ENCODE assay signal across 11 cellular contexts in genomic region chr7:46754135-46754730, GRCh38.
A peak's percentile ranks its signal among the peaks of the same experiment; 100 is the strongest.
DNase-seq lines count a peak whose midpoint lies in the region; ATAC-seq and TF ChIP-seq lines count a peak whose summit lies in the region.
"Had no signal": no experiment of that assay in that cellular context is flagged by ENCODE, and none has a peak within 500 bp of the region (broad histone marks: within the 10 kb centered on the region; RNA-seq: fewer than 3 reads in every experiment).

No MANE protein-coding gene starts in this region.

- H3K27ac ChIP-seq in coronary artery: peak overlapping the region; percentile 48 to 80
- H3K27ac ChIP-seq in mesodermal cell (ENCODE audit: low read depth, low read length, severe bottlenecking): peak overlapping the region; percentile 60
- no peak overlapping the region for H3K27ac ChIP-seq in dorsolateral prefrontal cortex
- H3K27ac ChIP-seq: HL-60, testis had no signal

- H3K36me3 ChIP-seq in mesodermal cell (ENCODE audit: control insufficient read depth, insufficient read depth, low read length): no peaks in the 10 kb centered on the region

- no peaks in the 10 kb centered on the region for H3K27me3 ChIP-seq in dorsolateral prefrontal cortex
- H3K27me3 ChIP-seq: testis had no signal

- intact Hi-C loops in dorsolateral prefrontal cortex (cut with DNase I): no loop called here

- DNase-seq in A172 (ENCODE audit: low spot score): peak; percentile 72
- peak; percentile 89 for DNase-seq in NCI-H226
- no peak for DNase-seq in coronary artery (ENCODE audit: low spot score)
- DNase-seq in dorsolateral prefrontal cortex: no peak
- DNase-seq in NCI-H128 (lab: John Stamatoyannopoulos, UW; ENCODE audit: unreplicated experiment): no peak
- no peak for DNase-seq in T-helper 1 cell
- DNase-seq: NCI-H510A treated with DMSO at 0.1 percent for 48 hours, testis had no signal

- H3K4me1 ChIP-seq in mesodermal cell (ENCODE audit: control insufficient read depth, insufficient read depth, low read length, poor library complexity, severe bottlenecking): peaks cover 41% of the 10 kb centered on the region
- H3K4me1 ChIP-seq: testis had no signal

- H3K4me3 ChIP-seq in coronary artery (no peak overlapping the region), mesodermal cell (ENCODE audit: extremely low read depth, insufficient read depth, low read length, poor library complexity, severe bottlenecking) (no peak overlapping the region), dorsolateral prefrontal cortex (no peak overlapping the region)
- H3K4me3 ChIP-seq: testis had no signal

- no peaks in the 10 kb centered on the region for H3K9me3 ChIP-seq in mesodermal cell (ENCODE audit: control insufficient read depth, low read length)
- H3K9me3 ChIP-seq: testis had no signal

- ATAC-seq in GM21381 (IDR thresholded peaks at IDR 0.05; ENCODE audit: unreplicated experiment): no peak

- TF ChIP-seq CTCF in coronary artery (IDR thresholded peaks at IDR 0.05) (no peak), dorsolateral prefrontal cortex (IDR thresholded peaks at IDR 0.05 in 54 of 56, conservative IDR thresholded peaks at IDR 0.05 in 2 of 56; ENCODE audit: low read depth in 1 of 56, partially characterized antibody in 56 of 56) (no peak)

- 88 to 95% methylated on average over 2 of the region's 2 CpGs for WGBS in mesodermal cell (ENCODE audit: insufficient coverage in 2 of 2), 2 experiments

Comparison
In these comparisons a context has a peak if more than half of its experiments do, and no peak if none do; other contexts are left out.
1. DNase-seq: peak in A172 (single experiment) and NCI-H226 (single experiment); none in coronary artery (single experiment), dorsolateral prefrontal cortex (0 of 10), NCI-H128 (single experiment) and T-helper 1 cell (0 of 5).
2. H3K27ac ChIP-seq: peak in coronary artery (2 of 2) and mesodermal cell (single experiment); none in dorsolateral prefrontal cortex (0 of 59).